19 cellular contexts compared by ENCODE assay signal in the genomic region with DNA sequence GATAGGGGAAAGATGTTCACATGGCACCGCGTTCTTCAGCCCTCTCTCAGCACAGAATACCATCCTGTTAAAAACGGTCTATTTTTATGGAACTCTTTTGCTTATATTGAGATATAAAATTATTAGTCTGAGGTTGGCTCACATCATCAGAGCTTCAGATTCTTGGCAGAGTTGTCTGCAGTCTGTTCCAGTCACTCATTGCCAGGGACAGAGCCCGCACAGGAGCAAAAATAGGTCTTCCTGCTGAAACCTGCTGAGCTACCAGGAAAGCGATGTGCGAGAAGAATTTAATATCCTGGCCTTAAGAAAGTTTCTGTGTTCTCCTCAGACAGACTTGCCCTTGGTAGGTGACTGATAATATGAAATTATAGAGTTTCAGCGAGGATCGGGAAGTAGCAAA.
DNase-seq lines count a peak whose midpoint lies in the region; ATAC-seq lines count a peak whose summit lies in the region.
"Had no signal": no experiment of that assay in that cellular context is flagged by ENCODE, and none has a peak within 500 bp of the region (broad histone marks: within the 10 kb centered on the region; RNA-seq: fewer than 3 reads in every experiment).

No MANE protein-coding gene starts in this region.

- H3K4me3 Mint-ChIP-seq in activated T-cell treated with anti-CD3 and anti-CD28 coated beads, Interleukin-2, amount 50 U/mL, for 72 hours, result no peak overlapping the region
- H3K4me3 Mint-ChIP-seq: CD14-positive monocyte; CD4-positive, alpha-beta T cell; CD8-positive, alpha-beta memory T cell; GM23338; H9; HFFc6 had no signal

- no peaks in the 10 kb centered on the region for H3K27me3 Mint-ChIP-seq in activated T-cell treated with anti-CD3 and anti-CD28 coated beads, Interleukin-2, amount 50 U/mL, for 72 hours (ENCODE audit: low read depth)
- H3K27me3 Mint-ChIP-seq: CD4-positive, alpha-beta T cell had no signal

- ATAC-seq in sciatic nerve, result no peak
- ATAC-seq in activated T-cell treated with anti-CD3 and anti-CD28 coated beads, Interleukin-2, amount 50 U/mL, for 72 hours (replicated peaks in 1 of 2), result no peak
- ATAC-seq: GM23338 had no signal

- peaks cover 0 to 2% of the 10 kb centered on the region in 2 donors for H3K9me3 Mint-ChIP-seq in activated T-cell treated with anti-CD3 and anti-CD28 coated beads, Interleukin-2, amount 50 U/mL, for 72 hours
- H3K9me3 Mint-ChIP-seq: CD4-positive, alpha-beta T cell; GM23338; H9 had no signal

- DNase-seq in Ammon's horn (ENCODE audit: low spot score), result peak; percentile 32
- peak; percentile 95 for DNase-seq in G401 (ENCODE audit: low spot score)
- DNase-seq in cerebellar nuclear complex (lab: John Stamatoyannopoulos, UW), result peak; percentile 17 to 74
- peak; percentile 10 for DNase-seq in pons (ENCODE audit: low spot score)
- no peak for DNase-seq in ACHN
- DNase-seq in sciatic nerve (ENCODE audit: low spot score), result no peak
- no peak for DNase-seq in activated T-cell treated with anti-CD3 and anti-CD28 coated beads, Interleukin-2, amount 50 U/mL, for 72 hours
- DNase-seq in NCI-H82 (lab: John Stamatoyannopoulos, UW), result no peak
- DNase-seq: BE2C; CD4-positive, alpha-beta T cell; CD8-positive, alpha-beta memory T cell; DMS 273 treated with DMSO at 0.1 percent for 48 hours; DMS79; EL; GF-D8; H9; HFFc6 had no signal

- no peaks in the 10 kb centered on the region for H3K4me1 Mint-ChIP-seq in activated T-cell treated with anti-CD3 and anti-CD28 coated beads, Interleukin-2, amount 50 U/mL, for 72 hours (ENCODE audit: low read depth)
- H3K4me1 Mint-ChIP-seq: CD14-positive monocyte; CD8-positive, alpha-beta memory T cell; GM23338 had no signal

- peaks cover under 1 to 2% of the 10 kb centered on the region in 2 donors for H3K36me3 Mint-ChIP-seq in activated T-cell treated with anti-CD3 and anti-CD28 coated beads, Interleukin-2, amount 50 U/mL, for 72 hours (ENCODE audit: insufficient read depth in 2 of 2)
- H3K36me3 Mint-ChIP-seq: CD14-positive monocyte had no signal

- intact Hi-C loops in sciatic nerve (cut with DNase I), result no loop called here

- in situ Hi-C loops in G401 (cut with HindIII; ENCODE audit: low sequenced_read_pairs) (no loop called here), ACHN (cut with HindIII; ENCODE audit: low pct_ligation_motif_present, low pct_unique_long_range_greater_than_20kb, low sequenced_read_pairs) (no loop called here)

- no peak overlapping the region for H3K27ac Mint-ChIP-seq in activated T-cell treated with anti-CD3 and anti-CD28 coated beads, Interleukin-2, amount 50 U/mL, for 72 hours
- H3K27ac Mint-ChIP-seq: CD14-positive monocyte; CD4-positive, alpha-beta T cell; CD8-positive, alpha-beta memory T cell; GM23338; H9; HFFc6 had no signal

Comparison
In these comparisons a context has a peak if more than half of its experiments do, and no peak if none do; other contexts are left out.
1. DNase-seq: peak in Ammon's horn (single experiment), G401 (single experiment), cerebellar nuclear complex (2 of 2) and pons (single experiment); none in ACHN (single experiment), sciatic nerve (single experiment), activated T-cell treated with anti-CD3 and anti-CD28 coated beads, Interleukin-2, amount 50 U/mL, for 72 hours (0 of 2) and NCI-H82 (single experiment).